Comparison of ENCODE assay signal across 8 cellular contexts in the genomic region with DNA sequence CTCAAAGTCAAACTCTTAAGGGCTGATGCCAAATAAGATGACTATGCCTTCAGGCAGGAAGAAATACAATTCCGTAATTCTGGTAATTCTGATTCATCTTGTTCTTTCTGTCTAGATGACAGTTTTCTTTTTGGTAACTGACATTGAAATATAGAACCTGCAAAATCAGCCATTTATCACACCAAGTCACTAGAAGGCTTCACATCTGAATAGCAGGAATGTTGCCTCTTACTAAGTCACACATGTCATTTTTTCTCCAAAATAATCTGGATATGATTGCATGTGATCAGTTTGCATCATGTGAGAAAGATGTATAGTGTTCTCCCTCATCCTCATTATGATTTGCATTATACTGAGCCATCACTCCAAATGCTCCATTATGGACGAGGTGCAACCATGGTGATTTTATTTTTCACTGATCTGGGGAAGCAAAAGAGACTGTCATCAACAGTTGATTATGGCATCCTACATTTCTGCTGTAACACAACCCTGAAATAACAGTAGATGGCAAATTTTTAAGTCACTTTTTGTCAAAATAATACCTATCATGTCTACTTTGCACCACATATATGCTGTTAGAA.
"Had no signal": no experiment of that assay in that cellular context is flagged by ENCODE, and none has a peak within 500 bp of the region (broad histone marks: within the 10 kb centered on the region; RNA-seq: fewer than 3 reads in every experiment).

No MANE protein-coding gene starts in this region.

- H3K36me3 ChIP-seq: HAP-1 had no signal

- DNase-seq: GM23248, GOT3, H7, H9, HCEC 1CT, HFFc6 had no signal

- H3K9me3 ChIP-seq: HAP-1 had no signal

- H3K27ac ChIP-seq: GM23248 had no signal

- H3K4me1 ChIP-seq: HAP-1 had no signal

- H3K9me3 Mint-ChIP-seq: GM23338, H9 had no signal

- H3K4me2 ChIP-seq: GM23338 had no signal

- H3K27ac Mint-ChIP-seq: GM23338, H9, HFFc6 had no signal

- H3K4me3 Mint-ChIP-seq: GM23338, H9, HFFc6 had no signal

- H3K9ac ChIP-seq: GM23248 had no signal

- H3K4me3 ChIP-seq: GM23248, GM23338, HAP-1 had no signal

- H2AFZ ChIP-seq: GM23248, GM23338 had no signal
